8 cellular contexts compared by ENCODE assay signal in genomic region chr6:36360241-36361054, GRCh38.
DNase-seq lines count a peak whose midpoint lies in the region; ATAC-seq lines count a peak whose summit lies in the region.

No MANE protein-coding gene starts in this region.

- peak; percentile 39 for ATAC-seq in HG02798 (IDR thresholded peaks at IDR 0.05; ENCODE audit: poor library complexity, unreplicated experiment)
- no peak for ATAC-seq in HG03159 (IDR thresholded peaks at IDR 0.05; ENCODE audit: unreplicated experiment)

- peak; percentile 59 for DNase-seq in DMS153 (lab: John Stamatoyannopoulos, UW)
- peak; percentile 90 to 91 for DNase-seq in NCI-H446 (lab: John Stamatoyannopoulos, UW)
- peak; percentile 66 for DNase-seq in activated CD4-positive, CD25-positive, alpha-beta regulatory T cell treated with anti-CD3 and anti-CD28 coated beads, Interleukin-2, amount 50 U/mL, for 72 hours
- peak; percentile 61 for DNase-seq in central memory CD4-positive, alpha-beta T cell
- DNase-seq in kidney tubule cell (ENCODE audit: low spot score): peak; percentile 74
- DNase-seq in stimulated activated CD4-positive, alpha-beta T cell treated with anti-CD3 and anti-CD28 coated beads, Interleukin-4, amount 100 ng/mL, for 1 hour: peak; percentile 62
